In genomic region chr12:115374480-115375187, GRCh38 we compare ENCODE assay signal across 11 cellular contexts.
DNase-seq lines count a peak whose midpoint lies in the region; ATAC-seq and TF ChIP-seq lines count a peak whose summit lies in the region.
"Had no signal": no experiment of that assay in that cellular context is flagged by ENCODE, and none has a peak within 500 bp of the region (broad histone marks: within the 10 kb centered on the region; RNA-seq: fewer than 3 reads in every experiment).

No MANE protein-coding gene starts in this region.

- no peak for ATAC-seq in activated T-cell treated with anti-CD3 and anti-CD28 coated beads, Interleukin-2, amount 50 U/mL, for 72 hours (replicated peaks in 1 of 2)
- ATAC-seq in activated T-cell treated with anti-CD3 and anti-CD28 coated beads, Interleukin-2, amount 50 U/mL, for 4 hours = no peak
- peak; percentile 25 for ATAC-seq in HG03135 (IDR thresholded peaks at IDR 0.05; ENCODE audit: unreplicated experiment)
- no peak for ATAC-seq in effector memory CD8-positive, alpha-beta T cell (replicated peaks)

- H3K4me3 Mint-ChIP-seq in activated T-cell treated with anti-CD3 and anti-CD28 coated beads, Interleukin-2, amount 50 U/mL, for 72 hours = peak overlapping the region; percentile 12 to 28
- no peak overlapping the region for H3K4me3 Mint-ChIP-seq in activated T-cell treated with anti-CD3 and anti-CD28 coated beads, Interleukin-2, amount 50 U/mL, for 4 hours
- H3K4me3 Mint-ChIP-seq in MCF 10A (ENCODE audit: unreplicated experiment) = no peak overlapping the region
- no peak overlapping the region for H3K4me3 Mint-ChIP-seq in effector memory CD8-positive, alpha-beta T cell

- peaks cover 4 to 11% of the 10 kb centered on the region in 2 donors for H3K9me3 Mint-ChIP-seq in activated T-cell treated with anti-CD3 and anti-CD28 coated beads, Interleukin-2, amount 50 U/mL, for 72 hours
- H3K9me3 Mint-ChIP-seq in activated T-cell treated with anti-CD3 and anti-CD28 coated beads, Interleukin-2, amount 50 U/mL, for 4 hours = peaks cover 13% of the 10 kb centered on the region
- H3K9me3 Mint-ChIP-seq in MCF 10A (ENCODE audit: unreplicated experiment) = no peaks in the 10 kb centered on the region
- peaks cover 4 to 19% of the 10 kb centered on the region in 2 donors for H3K9me3 Mint-ChIP-seq in effector memory CD8-positive, alpha-beta T cell

- no peak overlapping the region for H3K27ac Mint-ChIP-seq in activated T-cell treated with anti-CD3 and anti-CD28 coated beads, Interleukin-2, amount 50 U/mL, for 72 hours
- H3K27ac Mint-ChIP-seq in MCF 10A (ENCODE audit: low read depth, unreplicated experiment) = peak overlapping the region; percentile 3
- no peak overlapping the region for H3K27ac Mint-ChIP-seq in effector memory CD8-positive, alpha-beta T cell

- POLR2A ChIA-PET in MCF 10A (lab: Yijun Ruan, JAX) = interaction anchor here (0.6 to 1.7 kb wide), 2 partner anchors 9 to 21 kb away, joined by 3 to 5 read pairs; no protein-coding TSS in a partner anchor

- peaks cover 0 to 5% of the 10 kb centered on the region in 2 donors for H3K36me3 Mint-ChIP-seq in activated T-cell treated with anti-CD3 and anti-CD28 coated beads, Interleukin-2, amount 50 U/mL, for 72 hours (ENCODE audit: insufficient read depth in 2 of 2)
- H3K36me3 Mint-ChIP-seq in activated T-cell treated with anti-CD3 and anti-CD28 coated beads, Interleukin-2, amount 50 U/mL, for 4 hours (ENCODE audit: insufficient read depth) = no peaks in the 10 kb centered on the region
- no peaks in the 10 kb centered on the region for H3K36me3 Mint-ChIP-seq in MCF 10A (ENCODE audit: insufficient read depth, unreplicated experiment)
- no peaks in the 10 kb centered on the region for H3K36me3 Mint-ChIP-seq in effector memory CD8-positive, alpha-beta T cell (ENCODE audit: insufficient read depth)

- intact Hi-C loops in MCF 10A (cut with micrococcal nuclease) = no loop called here

- TF ChIP-seq CTCF in MCF 10A (IDR thresholded peaks at IDR 0.05; ENCODE audit: unreplicated experiment) = no peak

- no peaks in the 10 kb centered on the region for H3K27me3 Mint-ChIP-seq in activated T-cell treated with anti-CD3 and anti-CD28 coated beads, Interleukin-2, amount 50 U/mL, for 72 hours (ENCODE audit: low read depth)
- H3K27me3 Mint-ChIP-seq in activated T-cell treated with anti-CD3 and anti-CD28 coated beads, Interleukin-2, amount 50 U/mL, for 4 hours (ENCODE audit: low read depth) = no peaks in the 10 kb centered on the region
- no peaks in the 10 kb centered on the region for H3K27me3 Mint-ChIP-seq in MCF 10A (ENCODE audit: insufficient read depth, unreplicated experiment)
- no peaks in the 10 kb centered on the region for H3K27me3 Mint-ChIP-seq in effector memory CD8-positive, alpha-beta T cell

- CTCF ChIA-PET in MCF 10A (lab: Yijun Ruan, JAX) = interaction anchor here (0.5 to 0.7 kb wide), 3 partner anchors 8 to 43 kb away, joined by 3 to 4 read pairs (median 4); no protein-coding TSS in a partner anchor

- peaks cover 10% of the 10 kb centered on the region for H3K4me1 Mint-ChIP-seq in activated T-cell treated with anti-CD3 and anti-CD28 coated beads, Interleukin-2, amount 50 U/mL, for 72 hours (ENCODE audit: low read depth)
- no peaks in the 10 kb centered on the region for H3K4me1 Mint-ChIP-seq in activated T-cell treated with anti-CD3 and anti-CD28 coated beads, Interleukin-2, amount 50 U/mL, for 4 hours (ENCODE audit: low read depth)
- H3K4me1 Mint-ChIP-seq in MCF 10A (ENCODE audit: insufficient read depth, unreplicated experiment) = peaks cover 11% of the 10 kb centered on the region
- H3K4me1 Mint-ChIP-seq in effector memory CD8-positive, alpha-beta T cell (ENCODE audit: low read depth in 2 of 2) = no peaks in the 10 kb centered on the region

- DNase-seq in activated T-cell treated with anti-CD3 and anti-CD28 coated beads, Interleukin-2, amount 50 U/mL, for 72 hours = no peak
- DNase-seq in activated T-cell treated with anti-CD3 and anti-CD28 coated beads, Interleukin-2, amount 50 U/mL, for 4 hours = no peak
- DNase-seq in MCF 10A (ENCODE audit: unreplicated experiment) (no peak), cerebellum (ENCODE audit: low spot score) (no peak), mesenteric fat pad (ENCODE audit: low spot score) (no peak), NCI-H187 treated with DMSO at 0.1 percent for 48 hours (lab: John Stamatoyannopoulos, UW) (no peak)
- DNase-seq in effector memory CD8-positive, alpha-beta T cell = no peak
- DNase-seq: activated naive CD4-positive, alpha-beta T cell; left colon; WERI-Rb-1 had no signal

- no TSS peak for BruUV-seq in MCF 10A (replicated peaks; lab: Mats Ljungman, UMichigan)

Comparison
In these comparisons a context has a peak if more than half of its experiments do, and no peak if none do; other contexts are left out.
1. H3K4me3 Mint-ChIP-seq: peak in activated T-cell treated with anti-CD3 and anti-CD28 coated beads, Interleukin-2, amount 50 U/mL, for 72 hours (2 of 2); none in activated T-cell treated with anti-CD3 and anti-CD28 coated beads, Interleukin-2, amount 50 U/mL, for 4 hours (single experiment), MCF 10A (single experiment) and effector memory CD8-positive, alpha-beta T cell (0 of 2).